Comparison of ENCODE assay signal across 10 cellular contexts in genomic region chr3:127768346-127769008, GRCh38. TPM values are rescaled to one million over a fixed set of nuclear protein-coding genes. Genes with fewer than 3 reads are reported as not detected.
DNase-seq lines count a peak whose midpoint lies in the region; ATAC-seq and TF ChIP-seq lines count a peak whose summit lies in the region.
"Had no signal": no experiment of that assay in that cellular context is flagged by ENCODE, and none has a peak within 500 bp of the region (broad histone marks: within the 10 kb centered on the region; RNA-seq: fewer than 3 reads in every experiment).

No MANE protein-coding gene starts in this region.

- H3K4me1 ChIP-seq in colonic mucosa (peaks cover 10% of the 10 kb centered on the region), mesodermal cell (ENCODE audit: control insufficient read depth, insufficient read depth, low read length, poor library complexity, severe bottlenecking) (peaks cover 27% of the 10 kb centered on the region)

- H3K27me3 ChIP-seq in MG63 (no peaks in the 10 kb centered on the region), colonic mucosa (no peaks in the 10 kb centered on the region)

- H3K27ac ChIP-seq in colonic mucosa, result peak overlapping the region; percentile 36
- H3K27ac ChIP-seq in mesodermal cell (ENCODE audit: low read depth, low read length, severe bottlenecking), result peak overlapping the region; percentile 85

- intact Hi-C loops in colonic mucosa (cut with DNase I), result no loop called here

- no peak for ATAC-seq in HG02763 (IDR thresholded peaks at IDR 0.05; ENCODE audit: unreplicated experiment)

- H3K27me3 Mint-ChIP-seq in progenitor cell of endocrine pancreas, result peaks cover 33% of the 10 kb centered on the region

- H3K4me3 ChIP-seq in MG63 (no peak overlapping the region), colonic mucosa (no peak overlapping the region), mesodermal cell (ENCODE audit: extremely low read depth, insufficient read depth, low read length, poor library complexity, severe bottlenecking) (no peak overlapping the region)

- H3K4me1 Mint-ChIP-seq in progenitor cell of endocrine pancreas (ENCODE audit: low read depth), result no peaks in the 10 kb centered on the region

- H3K9me3 ChIP-seq in MG63, result peaks cover 7% of the 10 kb centered on the region; the same call in 1 of the 2 replicates
- no peaks in the 10 kb centered on the region for H3K9me3 ChIP-seq in colonic mucosa
- peaks cover 8% of the 10 kb centered on the region for H3K9me3 ChIP-seq in mesodermal cell (ENCODE audit: control insufficient read depth, low read length)

- no peaks in the 10 kb centered on the region for H3K36me3 Mint-ChIP-seq in progenitor cell of endocrine pancreas (ENCODE audit: insufficient read depth)

- H3K27ac Mint-ChIP-seq in progenitor cell of endocrine pancreas, result no peak overlapping the region

- H3K9me3 Mint-ChIP-seq in progenitor cell of endocrine pancreas (ENCODE audit: low read depth), result peaks cover 7% of the 10 kb centered on the region

- TF ChIP-seq CTCF in colonic mucosa (IDR thresholded peaks at IDR 0.05) (no peak), progenitor cell of endocrine pancreas (IDR thresholded peaks at IDR 0.05; ENCODE audit: unreplicated experiment) (no peak), GM10248 (IDR thresholded peaks at IDR 0.05; ENCODE audit: control extremely low read depth, extremely low read depth, low read depth, missing control alignments) (no peak)

- 94 to 95% methylated on average over 2 of the region's 4 CpGs for WGBS in mesodermal cell (ENCODE audit: insufficient coverage in 2 of 2), 2 experiments

- no peak overlapping the region for H3K4me3 Mint-ChIP-seq in progenitor cell of endocrine pancreas (ENCODE audit: low read depth)

- DNase-seq in AG08396 (ENCODE audit: low spot score) (peak; percentile 89), MG63 (peak; percentile 93), colonic mucosa (no peak), progenitor cell of endocrine pancreas (ENCODE audit: low spot score, unreplicated experiment) (no peak), GM10248 (ENCODE audit: extremely low spot score) (no peak), NCI-H748 (lab: John Stamatoyannopoulos, UW; ENCODE audit: unreplicated experiment) (no peak)
- DNase-seq: DND-41, NCI-H2171 had no signal

- POLR2A ChIA-PET in GM10248 (lab: Yijun Ruan, JAX), result no interaction called here

- no peak overlapping the region for H3K9ac ChIP-seq in colonic mucosa (ENCODE audit: low read depth in 2 of 2, low read length in 2 of 2)

- H3K36me3 ChIP-seq in MG63 (peaks cover 19% of the 10 kb centered on the region), colonic mucosa (no peaks in the 10 kb centered on the region), mesodermal cell (ENCODE audit: control insufficient read depth, insufficient read depth, low read length) (no peaks in the 10 kb centered on the region)

- CTCF ChIA-PET in GM10248 (lab: Yijun Ruan, JAX), result interaction anchor here (0.9 to 13.4 kb wide), 7 partner anchors 9 to 50 kb away, joined by 3 to 112 read pairs (median 3); no protein-coding TSS in a partner anchor

RNA-seq across cellular contexts. Expression of gene MGLL, which starts 53.8 kb away (rescaled TPM):
- 28.8 and 29.0 TPM in 2 replicates for total RNA-seq in MG63 (2014; rRNA removed; shearing (Covaris generic); ENCODE audit: low replicate concordance)
- total RNA-seq in colonic mucosa (100 to 1,000 TPM; 123 to 200 TPM), progenitor cell of endocrine pancreas (0.43 and 0.62 TPM in 2 replicates)
- polyA plus RNA-seq in mesodermal cell (2013, experiment 1 of 2), result 3.9 TPM
- polyA plus RNA-seq in mesodermal cell (2013, experiment 2 of 2), result 4.0 TPM

Comparison
In these comparisons a context has a peak if more than half of its experiments do, and no peak if none do; other contexts are left out.
1. DNase-seq: peak in AG08396 (single experiment) and MG63 (single experiment); none in colonic mucosa (single experiment), progenitor cell of endocrine pancreas (single experiment), GM10248 (single experiment) and NCI-H748 (single experiment).
2. RNA of gene MGLL, which starts 53.8 kb away (total RNA-seq): 123 to 200 TPM in colonic mucosa and 28.8 to 29.0 TPM in MG63; 0.43 to 0.62 TPM in progenitor cell of endocrine pancreas; every median in the first group is over 10 times any median in the second.